Comparison of ENCODE assay signal across 8 cellular contexts in genomic region chr14:72513994-72514659, GRCh38.
DNase-seq lines count a peak whose midpoint lies in the region; ATAC-seq and TF ChIP-seq lines count a peak whose summit lies in the region.

No MANE protein-coding gene starts in this region.

- DNase-seq in activated naive CD4-positive, alpha-beta T cell treated with anti-CD3 and anti-CD28 coated beads, Interleukin-2, amount 10 ng/mL, durations not matched to agents 7 days and 5 days: no peak
- DNase-seq in activated naive CD4-positive, alpha-beta T cell treated with anti-CD3 and anti-CD28 coated beads for 36 hours: no peak
- DNase-seq in NCI-H226 (peak; percentile 27), choroid plexus epithelial cell (ENCODE audit: low read depth) (peak; percentile 75), myocyte (ENCODE audit: low read depth) (peak; percentile 59), NCI-H2107 (lab: John Stamatoyannopoulos, UW) (no peak), DMS153 (lab: John Stamatoyannopoulos, UW) (no peak)

- H3K27ac Mint-ChIP-seq in activated naive CD4-positive, alpha-beta T cell treated with anti-CD3 and anti-CD28 coated beads, Interleukin-2, amount 10 ng/mL, durations not matched to agents 7 days and 5 days: peak overlapping the region; percentile 43
- H3K27ac Mint-ChIP-seq in activated naive CD4-positive, alpha-beta T cell treated with anti-CD3 and anti-CD28 coated beads for 36 hours: no peak overlapping the region
- no peak overlapping the region for H3K27ac Mint-ChIP-seq in activated T-helper 17 cell treated with anti-CD3 and anti-CD28 coated beads, Interleukin-2, amount 50 U/mL, for 72 hours

- no peaks in the 10 kb centered on the region for H3K36me3 Mint-ChIP-seq in activated naive CD4-positive, alpha-beta T cell treated with anti-CD3 and anti-CD28 coated beads, Interleukin-2, amount 10 ng/mL, durations not matched to agents 7 days and 5 days
- no peaks in the 10 kb centered on the region for H3K36me3 Mint-ChIP-seq in activated naive CD4-positive, alpha-beta T cell treated with anti-CD3 and anti-CD28 coated beads for 36 hours (ENCODE audit: low read depth)
- no peaks in the 10 kb centered on the region for H3K36me3 Mint-ChIP-seq in activated T-helper 17 cell treated with anti-CD3 and anti-CD28 coated beads, Interleukin-2, amount 50 U/mL, for 72 hours (ENCODE audit: low read depth)

- TF ChIP-seq CTCF in choroid plexus epithelial cell (conservative IDR thresholded peaks at IDR 0.05; ENCODE audit: low read depth, low read length): peak; percentile 91

- no peak overlapping the region for H3K4me3 ChIP-seq in choroid plexus epithelial cell (ENCODE audit: low read depth, low read length)

- peaks cover 45% of the 10 kb centered on the region for H3K27me3 Mint-ChIP-seq in activated naive CD4-positive, alpha-beta T cell treated with anti-CD3 and anti-CD28 coated beads, Interleukin-2, amount 10 ng/mL, durations not matched to agents 7 days and 5 days
- H3K27me3 Mint-ChIP-seq in activated naive CD4-positive, alpha-beta T cell treated with anti-CD3 and anti-CD28 coated beads for 36 hours (ENCODE audit: low read depth): no peaks in the 10 kb centered on the region
- no peaks in the 10 kb centered on the region for H3K27me3 Mint-ChIP-seq in activated T-helper 17 cell treated with anti-CD3 and anti-CD28 coated beads, Interleukin-2, amount 50 U/mL, for 72 hours

- CTCF ChIA-PET in activated naive CD4-positive, alpha-beta T cell treated with anti-CD3 and anti-CD28 coated beads, Interleukin-2, amount 10 ng/mL, durations not matched to agents 7 days and 5 days (lab: Charles Lee): interaction anchor here (0.6 to 9.6 kb wide), 36 partner anchors 9 to 958 kb away, joined by 3 to 228 read pairs (median 4); partner anchors contain the start of genes DCAF4 and DPF3
- CTCF ChIA-PET in activated naive CD4-positive, alpha-beta T cell treated with anti-CD3 and anti-CD28 coated beads for 36 hours (lab: Charles Lee): interaction anchor here (0.6 to 9.0 kb wide), 29 partner anchors 9 to 528 kb away, joined by 3 to 185 read pairs (median 3); no protein-coding TSS in a partner anchor

- no peak for ATAC-seq in activated T-helper 17 cell treated with anti-CD3 and anti-CD28 coated beads, Interleukin-2, amount 50 U/mL, for 72 hours (replicated peaks)

- H3K9me3 Mint-ChIP-seq in activated naive CD4-positive, alpha-beta T cell treated with anti-CD3 and anti-CD28 coated beads, Interleukin-2, amount 10 ng/mL, durations not matched to agents 7 days and 5 days: no peaks in the 10 kb centered on the region
- no peaks in the 10 kb centered on the region for H3K9me3 Mint-ChIP-seq in activated naive CD4-positive, alpha-beta T cell treated with anti-CD3 and anti-CD28 coated beads for 36 hours
- no peaks in the 10 kb centered on the region for H3K9me3 Mint-ChIP-seq in activated T-helper 17 cell treated with anti-CD3 and anti-CD28 coated beads, Interleukin-2, amount 50 U/mL, for 72 hours

- peaks cover 54% of the 10 kb centered on the region for H3K4me1 Mint-ChIP-seq in activated naive CD4-positive, alpha-beta T cell treated with anti-CD3 and anti-CD28 coated beads, Interleukin-2, amount 10 ng/mL, durations not matched to agents 7 days and 5 days
- H3K4me1 Mint-ChIP-seq in activated naive CD4-positive, alpha-beta T cell treated with anti-CD3 and anti-CD28 coated beads for 36 hours (ENCODE audit: low read depth): peaks cover 22% of the 10 kb centered on the region
- H3K4me1 Mint-ChIP-seq in activated T-helper 17 cell treated with anti-CD3 and anti-CD28 coated beads, Interleukin-2, amount 50 U/mL, for 72 hours: peaks cover 20% of the 10 kb centered on the region

- intact Hi-C loops in activated naive CD4-positive, alpha-beta T cell treated with anti-CD3 and anti-CD28 coated beads for 36 hours (cut with micrococcal nuclease): loop anchor here (1.0 kb wide), 1 partner anchor 434 kb away; no protein-coding TSS in a partner anchor

- no peak overlapping the region for H3K4me3 Mint-ChIP-seq in activated naive CD4-positive, alpha-beta T cell treated with anti-CD3 and anti-CD28 coated beads, Interleukin-2, amount 10 ng/mL, durations not matched to agents 7 days and 5 days
- H3K4me3 Mint-ChIP-seq in activated naive CD4-positive, alpha-beta T cell treated with anti-CD3 and anti-CD28 coated beads for 36 hours: no peak overlapping the region
- no peak overlapping the region for H3K4me3 Mint-ChIP-seq in activated T-helper 17 cell treated with anti-CD3 and anti-CD28 coated beads, Interleukin-2, amount 50 U/mL, for 72 hours

Comparison
In these comparisons a context has a peak if more than half of its experiments do, and no peak if none do; other contexts are left out.
1. DNase-seq: peak in NCI-H226 (single experiment), choroid plexus epithelial cell (single experiment) and myocyte (single experiment); none in activated naive CD4-positive, alpha-beta T cell treated with anti-CD3 and anti-CD28 coated beads, Interleukin-2, amount 10 ng/mL, durations not matched to agents 7 days and 5 days (single experiment), activated naive CD4-positive, alpha-beta T cell treated with anti-CD3 and anti-CD28 coated beads for 36 hours (single experiment), NCI-H2107 (single experiment) and DMS153 (single experiment).